18 cellular contexts compared by ENCODE assay signal in genomic region chr5:80098951-80099350, GRCh38.
"Had no signal": no experiment of that assay in that cellular context is flagged by ENCODE, and none has a peak within 500 bp of the region (broad histone marks: within the 10 kb centered on the region; RNA-seq: fewer than 3 reads in every experiment).

No MANE protein-coding gene starts in this region.

- H3K9me3 ChIP-seq: lower lobe of right lung, sigmoid colon, thoracic aorta, upper lobe of right lung had no signal

- H3K4me1 ChIP-seq: lower lobe of right lung, parathyroid adenoma, upper lobe of right lung had no signal

- H3K79me2 ChIP-seq: parathyroid adenoma had no signal

- H3K27me3 ChIP-seq: brain microvascular endothelial cell, sigmoid colon, upper lobe of right lung had no signal

- ATAC-seq: left cardiac atrium, lower lobe of right lung, upper lobe of right lung had no signal

- H3K36me3 ChIP-seq: brain microvascular endothelial cell, lower lobe of right lung, sigmoid colon, thoracic aorta, upper lobe of right lung had no signal

- H3K9ac ChIP-seq: parathyroid adenoma had no signal

- FAIRE-seq: TTC549 had no signal

- DNase-seq: activated B cell treated with CpG ODN at 0.5 μM for 24 hours; activated CD4-positive, alpha-beta T cell treated with anti-CD3 and anti-CD28 coated beads, Interleukin-2, amount 50 U/mL, for 1 hour; activated CD8-positive, alpha-beta memory T cell treated with anti-CD3 and anti-CD28 coated beads for 24 hours; activated naive CD8-positive, alpha-beta T cell treated with anti-CD3 and anti-CD28 coated beads for 36 hours; amygdala; brain microvascular endothelial cell; effector memory CD4-positive, alpha-beta T cell; foreskin melanocyte; head of caudate nucleus; left cardiac atrium; lower lobe of right lung; sigmoid colon; stimulated activated CD4-positive, alpha-beta T cell treated with anti-CD3 and anti-CD28 coated beads, Interleukin-12 subunit alpha, Interleukin-12 subunit beta, amount 100 ng/mL, for 4 hours; stimulated activated CD4-positive, alpha-beta T cell treated with anti-CD3 and anti-CD28 coated beads, Interleukin-2, amount 100 ng/mL, for 24 hours; upper lobe of right lung had no signal

- H3K4me3 ChIP-seq: lower lobe of right lung, sigmoid colon, thoracic aorta, upper lobe of right lung had no signal

- H3K27ac ChIP-seq: brain microvascular endothelial cell, lower lobe of right lung, parathyroid adenoma, sigmoid colon, thoracic aorta, upper lobe of right lung had no signal

- H2AFZ ChIP-seq: parathyroid adenoma had no signal
